Comparison of ENCODE assay signal across 14 cellular contexts in the genomic region with DNA sequence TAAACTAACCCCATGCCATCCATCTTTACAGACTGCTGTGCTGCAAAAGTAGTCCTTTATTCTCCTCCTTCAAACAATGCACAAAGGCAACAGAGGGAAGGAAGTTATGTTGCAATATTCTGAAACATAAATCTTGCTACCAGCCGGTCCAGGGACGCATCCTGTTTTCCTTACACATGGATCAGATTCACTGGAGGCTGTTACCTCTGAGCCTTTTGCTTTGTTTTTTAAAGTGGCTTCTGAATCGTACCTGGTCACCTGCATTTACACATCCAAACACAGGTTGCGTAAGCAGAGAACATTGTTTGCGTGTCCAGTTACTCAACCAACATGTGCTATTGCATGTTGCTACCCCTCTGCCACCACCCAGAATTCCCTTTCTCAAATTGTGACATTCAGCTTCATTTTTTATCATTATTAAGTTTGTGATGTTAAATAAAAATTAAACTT. TPM values are rescaled to one million over a fixed set of nuclear protein-coding genes. Genes with fewer than 3 reads are reported as not detected.
A peak's percentile ranks its signal among the peaks of the same experiment; 100 is the strongest.
DNase-seq lines count a peak whose midpoint lies in the region; TF ChIP-seq lines count a peak whose summit lies in the region.
"Had no signal": no experiment of that assay in that cellular context is flagged by ENCODE, and none has a peak within 500 bp of the region (broad histone marks: within the 10 kb centered on the region; RNA-seq: fewer than 3 reads in every experiment).

No MANE protein-coding gene starts in this region.

- no peak for TF ChIP-seq CTCF in NB4 (IDR thresholded peaks at IDR 0.05; ENCODE audit: low read depth, low read length)
- no peak for TF ChIP-seq CTCF in mammary epithelial cell (conservative IDR thresholded peaks at IDR 0.05 in 1 of 2, IDR thresholded peaks at IDR 0.05 in 1 of 2; ENCODE audit: extremely low read depth in 1 of 2, insufficient read depth in 1 of 2, low read depth in 1 of 2, low read length in 2 of 2)
- no peak for TF ChIP-seq CTCF in Caco-2 (IDR thresholded peaks at IDR 0.05; ENCODE audit: insufficient read depth in 1 of 2, low read depth in 1 of 2, low read length in 1 of 2, severe bottlenecking in 1 of 2, unreplicated experiment in 1 of 2)

- H3K27ac ChIP-seq in mammary epithelial cell (ENCODE audit: insufficient read depth, low read depth, low read length) = no peak overlapping the region
- H3K27ac ChIP-seq in mesendoderm (ENCODE audit: low read depth, low read length) = no peak overlapping the region
- H3K27ac ChIP-seq: BLaER1 had no signal

- H3K27me3 Mint-ChIP-seq in Caco-2 (ENCODE audit: insufficient read depth, unreplicated experiment) = peaks cover 13% of the 10 kb centered on the region
- H3K27me3 Mint-ChIP-seq: effector memory CD8-positive, alpha-beta T cell had no signal

- H3K18ac ChIP-seq in mesendoderm (ENCODE audit: low read length) = peak overlapping the region; percentile 55

- CTCF ChIA-PET in mammary epithelial cell (lab: Charles Lee; ENCODE audit: low non-redundant PET) (no interaction called here), Caco-2 (lab: Charles Lee) (no interaction called here)

- WGBS in mammary epithelial cell (ENCODE audit: low coverage, missing lambda C conversion rate) = 22% methylated on average over 5 of the region's 5 CpGs
- no CpG with 5 or more reads among the region's 5 CpGs for WGBS in mesendoderm (ENCODE audit: extremely low coverage, insufficient coverage, low lambda C conversion rate)

- no peak overlapping the region for H3K4me2 ChIP-seq in mammary epithelial cell (ENCODE audit: insufficient read depth, low read depth, low read length)
- H3K4me2 ChIP-seq in mesendoderm (ENCODE audit: low read length) = no peak overlapping the region
- H3K4me2 ChIP-seq: BLaER1 had no signal

- no TSS peak for BruUV-seq in mammary epithelial cell (replicated peaks; lab: Mats Ljungman, UMichigan)
- no TSS peak for BruUV-seq in Caco-2 (replicated peaks; lab: Mats Ljungman, UMichigan)

- H2AFZ ChIP-seq in mammary epithelial cell (ENCODE audit: low read depth, low read length) = no peak overlapping the region

- DNase-seq in DMS53 (lab: John Stamatoyannopoulos, UW) (peak; percentile 81), NB4 (ENCODE audit: low read depth) (peak; percentile 34), mammary epithelial cell (peak; percentile 46), mesendoderm (no peak), epidermal melanocyte (ENCODE audit: insufficient read length, low spot score) (no peak), ACHN (no peak), Caco-2 (no peak), NCI-H2081 treated with DMSO at 0.1 percent for 48 hours (lab: John Stamatoyannopoulos, UW) (no peak)
- DNase-seq: activated gamma-delta T cell; effector memory CD8-positive, alpha-beta T cell; naive B cell; NCI-H1694 had no signal

- no peak overlapping the region for H3K56ac ChIP-seq in mesendoderm (ENCODE audit: low read length)

- no peaks in the 10 kb centered on the region for H3K36me3 ChIP-seq in mammary epithelial cell (ENCODE audit: insufficient read depth, low read length)
- no peaks in the 10 kb centered on the region for H3K36me3 ChIP-seq in mesendoderm (ENCODE audit: control insufficient read depth, insufficient read depth, low read length)
- no peaks in the 10 kb centered on the region for H3K36me3 ChIP-seq in Caco-2 (ENCODE audit: control insufficient read depth, insufficient read depth, low read length)
- H3K36me3 ChIP-seq: BLaER1 had no signal

- no peak overlapping the region for H3K27ac Mint-ChIP-seq in Caco-2 (ENCODE audit: unreplicated experiment)
- H3K27ac Mint-ChIP-seq: effector memory CD8-positive, alpha-beta T cell; naive B cell had no signal

- H2BK5ac ChIP-seq in mesendoderm (ENCODE audit: low read length) = no peak overlapping the region

- POLR2A ChIA-PET in Caco-2 (lab: Charles Lee) = no interaction called here

- in situ Hi-C loops in mammary epithelial cell (cut with MboI; ENCODE audit: low sequenced_read_pairs in 2 of 2) = loop anchor here in 1 of 2 donors (10.0 kb wide), 1 partner anchor 54 kb away; no protein-coding TSS in a partner anchor
- in situ Hi-C loops in ACHN (cut with HindIII; ENCODE audit: low pct_ligation_motif_present, low pct_unique_long_range_greater_than_20kb, low sequenced_read_pairs) = no loop called here

- no peaks in the 10 kb centered on the region for H3K9me3 ChIP-seq in mammary epithelial cell (replicated peaks; ENCODE audit: insufficient read depth, low read length)
- no peaks in the 10 kb centered on the region for H3K9me3 ChIP-seq in Caco-2
- H3K9me3 ChIP-seq: BLaER1 had no signal

- H4K8ac ChIP-seq in mesendoderm (ENCODE audit: low read depth, low read length) = no peak overlapping the region

- H3K23ac ChIP-seq in mesendoderm (ENCODE audit: low read length) = no peak overlapping the region

- dilution Hi-C loops in mammary epithelial cell (cut with HindIII; ENCODE audit: low sequenced_read_pairs) = no loop called here

- TF ChIP-seq POLR2A in NB4 (IDR thresholded peaks at IDR 0.05; ENCODE audit: extremely low read depth, insufficient read length) = no peak

- no peak overlapping the region for H3K4ac ChIP-seq in mesendoderm (ENCODE audit: low read depth, low read length)

- H3K79me1 ChIP-seq in mesendoderm (ENCODE audit: low read length) = no peaks in the 10 kb centered on the region

- H3K4me3 ChIP-seq in NB4 (ENCODE audit: low read depth, low read length) (no peak overlapping the region), mammary epithelial cell (replicated peaks in 1 of 3; ENCODE audit: insufficient read depth in 1 of 3, low read depth in 2 of 3, low read length in 3 of 3) (no peak overlapping the region), mesendoderm (ENCODE audit: low read length) (no peak overlapping the region), Caco-2 (ENCODE audit: low read depth, low read length) (no peak overlapping the region)
- H3K4me3 ChIP-seq: BLaER1 had no signal

- no peaks in the 10 kb centered on the region for H3K9me3 Mint-ChIP-seq in Caco-2 (ENCODE audit: unreplicated experiment)

- H2BK120ac ChIP-seq in mesendoderm (ENCODE audit: low read depth, low read length) = peak overlapping the region; percentile 78

- no peak overlapping the region for H2BK15ac ChIP-seq in mesendoderm (replicated peaks; ENCODE audit: low read depth)

- no peak overlapping the region for H3K9ac ChIP-seq in mammary epithelial cell (ENCODE audit: insufficient read depth, low read length)
- no peak overlapping the region for H3K9ac ChIP-seq in mesendoderm (ENCODE audit: low read length)
- H3K9ac ChIP-seq: BLaER1 had no signal

- intact Hi-C loops in mammary epithelial cell (cut with micrococcal nuclease) (no loop called here), Caco-2 (cut with micrococcal nuclease; ENCODE audit: unreplicated experiment) (no loop called here)

- no peak overlapping the region for H3K4me3 Mint-ChIP-seq in Caco-2 (ENCODE audit: unreplicated experiment)
- H3K4me3 Mint-ChIP-seq: effector memory CD8-positive, alpha-beta T cell; naive B cell had no signal

- no peaks in the 10 kb centered on the region for H4K20me1 ChIP-seq in mammary epithelial cell (ENCODE audit: insufficient read depth, low read length)
- H4K20me1 ChIP-seq: BLaER1 had no signal

- H2AK5ac ChIP-seq in mesendoderm (ENCODE audit: low read length) = no peak overlapping the region

- no peaks in the 10 kb centered on the region for H3K36me3 Mint-ChIP-seq in Caco-2 (ENCODE audit: insufficient read depth, unreplicated experiment)
- H3K36me3 Mint-ChIP-seq: naive B cell had no signal

- H3K27me3 ChIP-seq in mammary epithelial cell (ENCODE audit: insufficient read depth, low read length) (no peaks in the 10 kb centered on the region), mesendoderm (ENCODE audit: insufficient read depth, low read length, poor library complexity) (no peaks in the 10 kb centered on the region), Caco-2 (replicated peaks; ENCODE audit: control insufficient read depth, insufficient read depth, low read length) (no peaks in the 10 kb centered on the region)
- H3K27me3 ChIP-seq: BLaER1 had no signal

- H3K4me1 ChIP-seq in mammary epithelial cell (ENCODE audit: insufficient read depth, low read length) (peaks cover 13% of the 10 kb centered on the region), mesendoderm (ENCODE audit: control insufficient read depth, low read depth, low read length) (peaks cover 17% of the 10 kb centered on the region), Caco-2 (no peaks in the 10 kb centered on the region)
- H3K4me1 ChIP-seq: BLaER1 had no signal

- no peaks in the 10 kb centered on the region for H3K79me2 ChIP-seq in mammary epithelial cell (ENCODE audit: insufficient read depth, low read length)
- H3K79me2 ChIP-seq in mesendoderm (ENCODE audit: control insufficient read depth, insufficient read depth, low read length) = no peaks in the 10 kb centered on the region

- H4K5ac ChIP-seq in mesendoderm (ENCODE audit: low read length) = no peak overlapping the region

- peaks cover 6% of the 10 kb centered on the region for H3K4me1 Mint-ChIP-seq in Caco-2 (ENCODE audit: low read depth, unreplicated experiment)
- H3K4me1 Mint-ChIP-seq: naive B cell had no signal

RNA-seq across cellular contexts. Expression of a gene that starts 8.8 kb away (rescaled TPM):
- total RNA-seq in mammary epithelial cell (1 to 10 TPM in 1 of 2 donors, not detected in 1; 5.3 TPM), Caco-2 (2022) (0.09 TPM in 1 of 2 replicates, not detected in the other)
- 0.09 TPM for polyA plus RNA-seq in mammary epithelial cell
- polyA minus RNA-seq in mammary epithelial cell = not detected
- polyA plus RNA-seq in mesendoderm (2013, experiment 1 of 2) = 0.90 TPM
- polyA plus RNA-seq in mesendoderm (2013, experiment 2 of 2) = 1.1 TPM
- total RNA-seq: activated CD8-positive, alpha-beta memory T cell treated with anti-CD3 and anti-CD28 coated beads for 36 hours had no signal

Comparison
In these comparisons a context has a peak if more than half of its experiments do, and no peak if none do; other contexts are left out.
1. DNase-seq: peak in DMS53 (single experiment), NB4 (single experiment) and mammary epithelial cell (single experiment); none in mesendoderm (single experiment), epidermal melanocyte (single experiment), ACHN (single experiment), Caco-2 (0 of 2) and NCI-H2081 treated with DMSO at 0.1 percent for 48 hours (single experiment).